ENCODE assay signal across 22 cellular contexts in the genomic region with DNA sequence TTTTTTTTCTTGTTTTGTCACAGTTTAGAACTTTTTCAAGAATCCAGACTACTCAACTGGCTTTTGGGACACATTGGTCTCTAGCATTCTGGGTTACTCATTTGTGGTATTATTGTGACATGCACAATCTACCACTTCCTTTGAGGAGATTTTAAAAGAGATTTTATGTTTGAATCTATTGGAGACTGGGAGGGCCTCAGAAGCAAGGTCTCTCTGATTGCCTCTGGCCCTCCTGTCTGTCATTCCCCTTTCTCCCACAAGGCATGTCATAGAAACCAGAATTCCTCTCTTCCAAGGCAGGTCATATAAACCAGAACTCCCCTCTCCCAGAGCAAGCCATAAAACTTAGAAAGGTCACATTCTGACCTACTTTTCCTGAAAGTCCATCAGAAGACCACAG.
A peak's percentile ranks its signal among the peaks of the same experiment; 100 is the strongest.
DNase-seq lines count a peak whose midpoint lies in the region; ATAC-seq and TF ChIP-seq lines count a peak whose summit lies in the region.
"Had no signal": no experiment of that assay in that cellular context is flagged by ENCODE, and none has a peak within 500 bp of the region (broad histone marks: within the 10 kb centered on the region; RNA-seq: fewer than 3 reads in every experiment).

No MANE protein-coding gene starts in this region.

- H3K56ac ChIP-seq in H9 (ENCODE audit: insufficient read length, low read depth, low read length) = no peak overlapping the region

- no peaks in the 10 kb centered on the region for H3K27me3 Mint-ChIP-seq in H9 (ENCODE audit: low read depth)
- H3K27me3 Mint-ChIP-seq: activated T-helper 17 cell treated with anti-CD3 and anti-CD28 coated beads, Interleukin-2, amount 50 U/mL, for 72 hours; dendritic cell treated with granulocyte-macrophage colony-stimulating factor and Interleukin-4, amounts not matched to agents 40 ng/mL and 50 ng/mL, for 4 days; IgD-negative memory B cell had no signal

- no peak overlapping the region for H4K5ac ChIP-seq in H9 (ENCODE audit: insufficient read length, low read depth, low read length)

- in situ Hi-C loops in SK-MEL-5 (cut with HindIII; ENCODE audit: low pct_unique_long_range_greater_than_20kb, low sequenced_read_pairs) = no loop called here

- TF ChIP-seq CTCF in H9 (conservative IDR thresholded peaks at IDR 0.05) = peak; percentile 37; the same call in 2 of the 3 replicates

- ATAC-seq in GM18498 (IDR thresholded peaks at IDR 0.05; ENCODE audit: unreplicated experiment) = no peak
- ATAC-seq: activated T-helper 17 cell treated with anti-CD3 and anti-CD28 coated beads, Interleukin-2, amount 50 U/mL, for 72 hours; right cardiac atrium had no signal

- H3K79me1 ChIP-seq in H9 (ENCODE audit: insufficient read depth, low read depth, low read length, poor library complexity, severe bottlenecking) = no peaks in the 10 kb centered on the region

- H4K8ac ChIP-seq in H9 (replicated peaks; ENCODE audit: insufficient read length, low read depth, low read length) = no peak overlapping the region

- no peak overlapping the region for H3T11ph ChIP-seq in H9 (ENCODE audit: low read length)

- no peak overlapping the region for H3K4me3 ChIP-seq in iPS-18a (ENCODE audit: low read length)
- H3K4me3 ChIP-seq: ascending aorta, esophagus muscularis mucosa, transverse colon had no signal

- H2AFZ ChIP-seq in H9 (ENCODE audit: low read length) = no peak overlapping the region

- H2AK5ac ChIP-seq in H9 (ENCODE audit: insufficient read length, low read length) = no peak overlapping the region

- H2BK5ac ChIP-seq in H9 (ENCODE audit: insufficient read length, low read length) = no peak overlapping the region

- no peaks in the 10 kb centered on the region for H3K36me3 ChIP-seq in iPS-18a (ENCODE audit: control insufficient read depth, low read depth, low read length)
- H3K36me3 ChIP-seq: ascending aorta, esophagus muscularis mucosa, transverse colon had no signal

- no peak overlapping the region for H3K4ac ChIP-seq in H9 (ENCODE audit: low read depth, low read length)

- no peaks in the 10 kb centered on the region for H4K20me1 ChIP-seq in H9 (ENCODE audit: control insufficient read depth, insufficient read depth, insufficient read length)

- H3K27ac ChIP-seq in H9 (ENCODE audit: insufficient read length, low read depth, low read length) (no peak overlapping the region), iPS-18a (ENCODE audit: low read length) (peak overlapping the region; percentile 25)
- H3K27ac ChIP-seq: ascending aorta, esophagus muscularis mucosa, transverse colon had no signal

- H2BK12ac ChIP-seq in H9 (ENCODE audit: insufficient read length, low read depth, low read length) = no peak overlapping the region

- peaks cover 54% of the 10 kb centered on the region in 2 experiments for H3K4me1 Mint-ChIP-seq in H9
- H3K4me1 Mint-ChIP-seq: activated T-helper 17 cell treated with anti-CD3 and anti-CD28 coated beads, Interleukin-2, amount 50 U/mL, for 72 hours; IgD-negative memory B cell; nephron had no signal

- no peak overlapping the region for H3K4me3 Mint-ChIP-seq in H9
- H3K4me3 Mint-ChIP-seq: activated T-helper 17 cell treated with anti-CD3 and anti-CD28 coated beads, Interleukin-2, amount 50 U/mL, for 72 hours; dendritic cell treated with granulocyte-macrophage colony-stimulating factor and Interleukin-4, amounts not matched to agents 40 ng/mL and 50 ng/mL, for 4 days; IgD-negative memory B cell; nephron had no signal

- no peak overlapping the region for H4K91ac ChIP-seq in H9 (ENCODE audit: insufficient read length, low read depth, low read length)

- DNase-seq in AG08395 (ENCODE audit: low spot score) (peak; percentile 33), H9 (no peak), SK-MEL-5 (ENCODE audit: low read depth, low spot score) (peak; percentile 56)
- DNase-seq in stimulated activated naive CD4-positive, alpha-beta T cell (lab: John Stamatoyannopoulos, UW) = no peak
- DNase-seq in activated naive CD4-positive, alpha-beta T cell (lab: John Stamatoyannopoulos, UW) = no peak
- no peak for DNase-seq in effector CD4-positive, alpha-beta T cell
- DNase-seq: activated CD4-positive, alpha-beta T cell treated with anti-CD3 and anti-CD28 coated beads, Interleukin-2, amount 50 U/mL, for 4 hours; hypothalamus; NCI-H1417; NCI-H226; right cardiac atrium; SIG-M5; stimulated activated CD4-positive, alpha-beta T cell treated with anti-CD3 and anti-CD28 coated beads, Interleukin-4, amount 100 ng/mL, for 24 hours; transverse colon had no signal

- H2BK15ac ChIP-seq in H9 (ENCODE audit: low read depth, low read length) = no peak overlapping the region

- H2BK20ac ChIP-seq in H9 (ENCODE audit: low read depth, low read length, poor library complexity, severe bottlenecking) = no peak overlapping the region

- no peak overlapping the region for H3K9ac ChIP-seq in H9 (ENCODE audit: extremely low read depth, insufficient read length, low read length)
- no peak overlapping the region for H3K9ac ChIP-seq in iPS-18a (ENCODE audit: low read length)

- peaks cover 15% of the 10 kb centered on the region; the same call in 1 of the 2 replicates for H3K4me1 ChIP-seq in H9 (ENCODE audit: insufficient read depth, low read length)
- peaks cover 51% of the 10 kb centered on the region for H3K4me1 ChIP-seq in iPS-18a (ENCODE audit: control insufficient read depth, low read depth, low read length)
- H3K4me1 ChIP-seq: ascending aorta, esophagus muscularis mucosa, transverse colon had no signal

- no peak overlapping the region for H3K4me2 ChIP-seq in H9 (ENCODE audit: insufficient read depth, insufficient read length, low read length)

- no peak overlapping the region for H2BK120ac ChIP-seq in H9 (ENCODE audit: low read depth, low read length, poor library complexity, severe bottlenecking)

- H3K14ac ChIP-seq in H9 (ENCODE audit: insufficient read depth, low read length) = no peak overlapping the region

- H3K9me3 Mint-ChIP-seq in H9 = no peaks in the 10 kb centered on the region
- H3K9me3 Mint-ChIP-seq: activated T-helper 17 cell treated with anti-CD3 and anti-CD28 coated beads, Interleukin-2, amount 50 U/mL, for 72 hours; nephron had no signal

- no peak overlapping the region for H3K23ac ChIP-seq in H9 (ENCODE audit: insufficient read length, low read depth, low read length)

- no peak overlapping the region for H3K18ac ChIP-seq in H9 (ENCODE audit: insufficient read length, low read depth, low read length)

- H3K23me2 ChIP-seq in H9 (ENCODE audit: insufficient read length, low read depth, low read length, poor library complexity, severe bottlenecking) = no peaks in the 10 kb centered on the region

- no peaks in the 10 kb centered on the region for H3K9me3 ChIP-seq in H9 (ENCODE audit: control insufficient read depth, low read depth, low read length)
- H3K9me3 ChIP-seq in iPS-18a (ENCODE audit: control insufficient read depth, low read depth, low read length) = no peaks in the 10 kb centered on the region
- H3K9me3 ChIP-seq: ascending aorta, esophagus muscularis mucosa, transverse colon had no signal

- peak overlapping the region; percentile 90 to 96 (median 94) for H3K27ac Mint-ChIP-seq in H9
- H3K27ac Mint-ChIP-seq: activated T-helper 17 cell treated with anti-CD3 and anti-CD28 coated beads, Interleukin-2, amount 50 U/mL, for 72 hours; dendritic cell treated with granulocyte-macrophage colony-stimulating factor and Interleukin-4, amounts not matched to agents 40 ng/mL and 50 ng/mL, for 4 days; IgD-negative memory B cell had no signal

- no peaks in the 10 kb centered on the region for H3K27me3 ChIP-seq in H9 (ENCODE audit: insufficient read depth, low read length)
- H3K27me3 ChIP-seq in iPS-18a (ENCODE audit: control insufficient read depth, insufficient read depth, low read length) = no peaks in the 10 kb centered on the region
- H3K27me3 ChIP-seq: ascending aorta, esophagus muscularis mucosa, transverse colon had no signal

- peaks cover 0 to 2% (median 0%) of the 10 kb centered on the region in 3 experiments; a peak in 1 of 7 replicates for H3K36me3 Mint-ChIP-seq in H9 (ENCODE audit: insufficient read depth in 1 of 3, low read depth in 3 of 3)
- H3K36me3 Mint-ChIP-seq: IgD-negative memory B cell had no signal

- no peaks in the 10 kb centered on the region for H3K79me2 ChIP-seq in H9 (ENCODE audit: insufficient read depth, low read length)

Comparison
In these comparisons a context has a peak if more than half of its experiments do, and no peak if none do; other contexts are left out.
1. DNase-seq: peak in AG08395 (single experiment) and SK-MEL-5 (single experiment); none in H9 (single experiment), stimulated activated naive CD4-positive, alpha-beta T cell (0 of 6), activated naive CD4-positive, alpha-beta T cell (0 of 4) and effector CD4-positive, alpha-beta T cell (single experiment).